29 cellular contexts compared by ENCODE assay signal in genomic region chr18:74460825-74461224, GRCh38. TPM values are rescaled to one million over a fixed set of nuclear protein-coding genes. Genes with fewer than 3 reads are reported as not detected.
"Had no signal": no experiment of that assay in that cellular context is flagged by ENCODE, and none has a peak within 500 bp of the region (broad histone marks: within the 10 kb centered on the region; RNA-seq: fewer than 3 reads in every experiment).

No MANE protein-coding gene starts in this region.

- H3K4me3 ChIP-seq: left lung, lower lobe of right lung, psoas muscle, right lobe of liver, smooth muscle cell, thoracic aorta, tibial artery, uterus had no signal

- H3K4me1 ChIP-seq: parathyroid adenoma, psoas muscle had no signal

- H3K9ac ChIP-seq: parathyroid adenoma had no signal

- H3K27ac ChIP-seq: left lung, lower lobe of right lung, parathyroid adenoma, psoas muscle, right lobe of liver, thoracic aorta, tibial artery, uterus had no signal

- DNase-seq: immature natural killer cell; kidney; left colon; left lung; lower lobe of right lung; mammary epithelial cell; mesenchymal stem cell; naive thymus-derived CD8-positive, alpha-beta T cell; nucleus accumbens; psoas muscle; right lobe of liver; stimulated activated CD4-positive, alpha-beta T cell treated with anti-CD3 and anti-CD28 coated beads, Interleukin-1b, Interleukin-23, amount 100 ng/mL, for 48 hours; stimulated activated CD4-positive, alpha-beta T cell treated with anti-CD3 and anti-CD28 coated beads, Interleukin-2, amount 100 ng/mL, for 48 hours; stimulated activated CD4-positive, alpha-beta T cell treated with anti-CD3 and anti-CD28 coated beads, Interleukin-4, amount 100 ng/mL, for 4 hours; stimulated activated CD8-positive, alpha-beta memory T cell treated with anti-CD3 and anti-CD28 coated beads, Interleukin-4, amount 100 ng/mL, for 48 hours; stimulated activated naive CD4-positive, alpha-beta T cell treated with Interleukin-2 at 50 U/mL for 16 hours; stimulated activated naive CD8-positive, alpha-beta T cell treated with anti-CD3 and anti-CD28 coated beads, Interleukin-15, amount 100 ng/mL, for 72 hours; tibial artery; trophoblast cell; uterus had no signal

- H3K27me3 ChIP-seq: right lobe of liver had no signal

- H3K4me2 ChIP-seq: smooth muscle cell had no signal

- H3K4me3 Mint-ChIP-seq: immature natural killer cell; naive thymus-derived CD8-positive, alpha-beta T cell; nephron; neural crest cell; stimulated activated memory B cell treated with anti-CD40 and anti-IgM and Interleukin-4, amounts not matched to agents 10 μg/mL and 1 μg/mL and 100 μg/mL, for 72 hours; stimulated activated naive CD8-positive, alpha-beta T cell treated with anti-CD3 and anti-CD28 coated beads, Interleukin-15, amount 100 ng/mL, for 72 hours had no signal

- H3K9me3 ChIP-seq: left lung, lower lobe of right lung, psoas muscle, right lobe of liver, thoracic aorta, tibial artery, uterus had no signal

- H3K4me1 Mint-ChIP-seq: neural crest cell had no signal

- ATAC-seq: left colon; left lung; lower lobe of right lung; naive thymus-derived CD8-positive, alpha-beta T cell; right lobe of liver; stimulated activated memory B cell treated with anti-CD40 and anti-IgM and Interleukin-4, amounts not matched to agents 10 μg/mL and 1 μg/mL and 100 μg/mL, for 72 hours; stimulated activated naive CD8-positive, alpha-beta T cell treated with anti-CD3 and anti-CD28 coated beads, Interleukin-15, amount 100 ng/mL, for 72 hours had no signal

- H3K36me3 Mint-ChIP-seq: immature natural killer cell; naive thymus-derived CD8-positive, alpha-beta T cell; stimulated activated memory B cell treated with anti-CD40 and anti-IgM and Interleukin-4, amounts not matched to agents 10 μg/mL and 1 μg/mL and 100 μg/mL, for 72 hours had no signal

- H3K9me3 Mint-ChIP-seq: immature natural killer cell; naive thymus-derived CD8-positive, alpha-beta T cell; nephron; neural crest cell; stimulated activated memory B cell treated with anti-CD40 and anti-IgM and Interleukin-4, amounts not matched to agents 10 μg/mL and 1 μg/mL and 100 μg/mL, for 72 hours; stimulated activated naive CD8-positive, alpha-beta T cell treated with anti-CD3 and anti-CD28 coated beads, Interleukin-15, amount 100 ng/mL, for 72 hours had no signal

- H3K36me3 ChIP-seq: left lung, lower lobe of right lung, right lobe of liver, thoracic aorta, tibial artery, uterus had no signal

- H3K27ac Mint-ChIP-seq: immature natural killer cell; nephron; stimulated activated memory B cell treated with anti-CD40 and anti-IgM and Interleukin-4, amounts not matched to agents 10 μg/mL and 1 μg/mL and 100 μg/mL, for 72 hours had no signal

RNA-seq across cellular contexts. Expression of gene DIPK1C, which starts 3.7 kb away (rescaled TPM):
- total RNA-seq: left lung, lower lobe of right lung, mammary epithelial cell, neural crest cell, osteoblast, posterior vena cava, smooth muscle cell, thoracic aorta, ureter had no signal
